Comparison of ENCODE assay signal across 8 cellular contexts in genomic region chr11:67583319-67584204, GRCh38. TPM values are rescaled to one million over a fixed set of nuclear protein-coding genes. Genes with fewer than 3 reads are reported as not detected.
A peak's percentile ranks its signal among the peaks of the same experiment; 100 is the strongest.
DNase-seq lines count a peak whose midpoint lies in the region; ATAC-seq and TF ChIP-seq lines count a peak whose summit lies in the region.

TSS of gene GSTP1 (plus strand) at chr11:67583812. CDS start at chr11:67583844, 32 bp downstream.

- TF ChIP-seq EP300 in Ishikawa (IDR thresholded peaks at IDR 0.05; ENCODE audit: borderline replicate concordance) = no peak

- peak; percentile 44 for TF ChIP-seq RAD21 in Ishikawa (IDR thresholded peaks at IDR 0.05; ENCODE audit: low read depth)

- peaks cover 26% of the 10 kb centered on the region for H3K27me3 Mint-ChIP-seq in type B pancreatic cell

- H3K4me3 Mint-ChIP-seq in type B pancreatic cell = peak within 1 kb of the TSS; percentile 99

- H3K36me3 Mint-ChIP-seq in type B pancreatic cell = peaks cover 25% of the 10 kb centered on the region

- intact Hi-C loops in heart left ventricle (cut with DNase I) = loop anchor here in 4 of 10 donors (1.0 to 5.0 kb wide), 4 partner anchors 23 to 76 kb away; partner anchors contain the start of genes NDUFV1 (in 4 of the 4), CDK2AP2 (in 1 of the 4) and PITPNM1 (in 1 of the 4)
- intact Hi-C loops in posterior vena cava (cut with DNase I) = no loop called here

- ATAC-seq in GM21423 (IDR thresholded peaks at IDR 0.05; ENCODE audit: unreplicated experiment) (peak; percentile 60), heart left ventricle (peak; percentile 92 to 97 (median 97))

- DNase-seq in DMS153 (lab: John Stamatoyannopoulos, UW) (peak; percentile 85), SW480 (ENCODE audit: low spot score) (peak; percentile 92), heart left ventricle (peak; percentile 93 to 96 (median 95)), posterior vena cava (ENCODE audit: low spot score) (peak; percentile 98), type B pancreatic cell (ENCODE audit: extremely low spot score, unreplicated experiment) (peak; percentile 92)
- DNase-seq in activated naive CD8-positive, alpha-beta T cell treated with anti-CD3 and anti-CD28 coated beads, Interleukin-2, amount 50 U/mL, for 16 hours (ENCODE audit: low read depth, low spot score) = peak; percentile 72

- peak within 1 kb of the TSS; percentile 95 for H3K27ac Mint-ChIP-seq in type B pancreatic cell

- TF ChIP-seq POLR2A in heart left ventricle (IDR thresholded peaks at IDR 0.05) = peak; percentile 78 to 97

- peaks cover 0 to 40% (median 21%) of the 10 kb centered on the region in 9 donors for H3K36me3 ChIP-seq in heart left ventricle

- peak; percentile 56 to 92 (median 86) for TF ChIP-seq CTCF in heart left ventricle (IDR thresholded peaks at IDR 0.05)
- TF ChIP-seq CTCF in type B pancreatic cell (conservative IDR thresholded peaks at IDR 0.05) = peak; percentile 88

- H3K9me3 ChIP-seq in heart left ventricle = no peaks in the 10 kb centered on the region

- H3K4me1 ChIP-seq in heart left ventricle = peaks cover 0 to 57% (median 12%) of the 10 kb centered on the region in 12 donors

- peak within 1 kb of the TSS; percentile 93 to 100 (median 99) for H3K27ac ChIP-seq in heart left ventricle

- H3K4me1 Mint-ChIP-seq in type B pancreatic cell (ENCODE audit: unreplicated experiment) = peaks cover 55% of the 10 kb centered on the region

- WGBS in heart left ventricle, 4 donors = 0 to 1% (median 0%) methylated on average over 23 to 76 of the region's 76 CpGs

- no peaks in the 10 kb centered on the region for H3K27me3 ChIP-seq in heart left ventricle

- H3K9me3 Mint-ChIP-seq in type B pancreatic cell = no peaks in the 10 kb centered on the region

- peak within 1 kb of the TSS; percentile 49 to 97 (median 81) for H3K4me3 ChIP-seq in heart left ventricle

TF ChIP-seq in Ishikawa, 13 proteins besides CTCF, POLR2A, EP300 and RAD21:
- no peak for TF ChIP-seq CEBPB (IDR thresholded peaks at IDR 0.05)
- TF ChIP-seq, protein P1, sequence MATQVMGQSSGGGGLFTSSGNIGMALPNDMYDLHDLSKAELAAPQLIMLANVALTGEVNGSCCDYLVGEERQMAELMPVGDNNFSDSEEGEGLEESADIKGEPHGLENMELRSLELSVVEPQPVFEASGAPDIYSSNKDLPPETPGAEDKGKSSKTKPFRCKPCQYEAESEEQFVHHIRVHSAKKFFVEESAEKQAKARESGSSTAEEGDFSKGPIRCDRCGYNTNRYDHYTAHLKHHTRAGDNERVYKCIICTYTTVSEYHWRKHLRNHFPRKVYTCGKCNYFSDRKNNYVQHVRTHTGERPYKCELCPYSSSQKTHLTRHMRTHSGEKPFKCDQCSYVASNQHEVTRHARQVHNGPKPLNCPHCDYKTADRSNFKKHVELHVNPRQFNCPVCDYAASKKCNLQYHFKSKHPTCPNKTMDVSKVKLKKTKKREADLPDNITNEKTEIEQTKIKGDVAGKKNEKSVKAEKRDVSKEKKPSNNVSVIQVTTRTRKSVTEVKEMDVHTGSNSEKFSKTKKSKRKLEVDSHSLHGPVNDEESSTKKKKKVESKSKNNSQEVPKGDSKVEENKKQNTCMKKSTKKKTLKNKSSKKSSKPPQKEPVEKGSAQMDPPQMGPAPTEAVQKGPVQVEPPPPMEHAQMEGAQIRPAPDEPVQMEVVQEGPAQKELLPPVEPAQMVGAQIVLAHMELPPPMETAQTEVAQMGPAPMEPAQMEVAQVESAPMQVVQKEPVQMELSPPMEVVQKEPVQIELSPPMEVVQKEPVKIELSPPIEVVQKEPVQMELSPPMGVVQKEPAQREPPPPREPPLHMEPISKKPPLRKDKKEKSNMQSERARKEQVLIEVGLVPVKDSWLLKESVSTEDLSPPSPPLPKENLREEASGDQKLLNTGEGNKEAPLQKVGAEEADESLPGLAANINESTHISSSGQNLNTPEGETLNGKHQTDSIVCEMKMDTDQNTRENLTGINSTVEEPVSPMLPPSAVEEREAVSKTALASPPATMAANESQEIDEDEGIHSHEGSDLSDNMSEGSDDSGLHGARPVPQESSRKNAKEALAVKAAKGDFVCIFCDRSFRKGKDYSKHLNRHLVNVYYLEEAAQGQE (IDR thresholded peaks at IDR 0.05; ENCODE audit: low read depth) = no peak
- peak; percentile 59; the same call in 1 of the 2 replicates for TF ChIP-seq TAF1 (IDR thresholded peaks at IDR 0.05; ENCODE audit: low read depth)
- TF ChIP-seq NFIC (IDR thresholded peaks at IDR 0.05) = no peak
- TF ChIP-seq ZBTB7A (IDR thresholded peaks at IDR 0.05; ENCODE audit: low read depth) = peak; percentile 90; the same call in 1 of the 2 replicates
- TF ChIP-seq TEAD4 (IDR thresholded peaks at IDR 0.05) = no peak
- TF ChIP-seq, protein P2, sequence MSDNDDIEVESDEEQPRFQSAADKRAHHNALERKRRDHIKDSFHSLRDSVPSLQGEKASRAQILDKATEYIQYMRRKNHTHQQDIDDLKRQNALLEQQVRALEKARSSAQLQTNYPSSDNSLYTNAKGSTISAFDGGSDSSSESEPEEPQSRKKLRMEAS (IDR thresholded peaks at IDR 0.05) = peak; percentile 53; the same call in 1 of the 2 replicates

RNA-seq across cellular contexts. Expression of gene GSTP1, which starts in this region (rescaled TPM):
- total RNA-seq in heart left ventricle (100 to 1,000 TPM; 294 to 830 (median 341) TPM), posterior vena cava (100 to 1,000 TPM; 338 to 370 TPM), type B pancreatic cell (ENCODE audit: low replicate concordance) (1,009 and 1,011 TPM in 2 replicates)
- polyA plus RNA-seq in heart left ventricle = 100 to 1,000 TPM; 549 to 576 TPM

Comparison
In these comparisons a context has a peak if more than half of its experiments do, and no peak if none do; other contexts are left out.
1. Peak in every context shown above with its lines: DNase-seq, ATAC-seq, H3K4me3 ChIP-seq and H3K27ac ChIP-seq.